30 cellular contexts compared by ENCODE assay signal in the genomic region with DNA sequence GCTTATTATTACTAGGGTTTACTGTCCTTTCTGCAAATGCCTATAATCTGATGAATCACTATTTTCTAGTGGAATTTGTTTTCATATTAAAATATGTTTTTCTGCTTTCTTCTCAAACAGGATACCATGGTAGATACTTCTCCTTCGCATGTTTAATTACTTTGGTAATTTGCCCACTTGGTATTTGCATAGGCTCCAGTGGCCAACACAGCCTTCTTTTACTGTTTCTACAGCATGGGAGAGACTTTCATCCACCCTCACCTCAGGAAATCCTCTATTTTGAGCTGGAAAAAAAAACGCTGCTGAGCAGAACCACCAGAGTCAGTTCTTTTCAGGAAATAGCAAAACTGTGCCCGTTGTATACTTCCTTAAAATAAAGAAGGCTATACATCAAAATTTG.
A peak's percentile ranks its signal among the peaks of the same experiment; 100 is the strongest.
DNase-seq lines count a peak whose midpoint lies in the region; ATAC-seq, FAIRE-seq and TF ChIP-seq lines count a peak whose summit lies in the region.
"Had no signal": no experiment of that assay in that cellular context is flagged by ENCODE, and none has a peak within 500 bp of the region (broad histone marks: within the 10 kb centered on the region; RNA-seq: fewer than 3 reads in every experiment).

No MANE protein-coding gene starts in this region.

- RAD21 ChIA-PET in GM12878 (lab: Charles Lee; ENCODE audit: unreplicated experiment) = no interaction called here

- WGBS in GM12878 (ENCODE audit: insufficient coverage, insufficient replicate concordance, low lambda C conversion rate, missing lambda C conversion rate) = 22% methylated on average over 3 of the region's 3 CpGs

- POLR2A ChIA-PET in GM12878 (lab: Charles Lee) = no interaction called here

- no peaks in the 10 kb centered on the region for H4K20me1 ChIP-seq in BLaER1 treated with 17β-estradiol and CSF1 and Interleukin-3, amounts not matched to agents 10 nM and 100 nM
- no peaks in the 10 kb centered on the region for H4K20me1 ChIP-seq in GM12878 (ENCODE audit: control insufficient read depth, insufficient read depth)

- peak overlapping the region; percentile 48 to 80 (median 70); a peak in 21 of 22 replicates for H3K4me2 ChIP-seq in BLaER1 treated with 17β-estradiol and CSF1 and Interleukin-3, amounts not matched to agents 10 nM and 100 nM
- H3K4me2 ChIP-seq in GM12878 (ENCODE audit: control insufficient read depth, insufficient read depth) = no peak overlapping the region

- TF ChIP-seq EP300 in GM12878 (IDR thresholded peaks at IDR 0.05; ENCODE audit: borderline replicate concordance in 1 of 2, control insufficient read depth in 1 of 2, low read depth in 2 of 2, low read length in 2 of 2) = no peak

- H2AFZ ChIP-seq in GM12878 (ENCODE audit: control insufficient read depth, low read depth, low read length) = peak overlapping the region; percentile 40
- H2AFZ ChIP-seq: parathyroid adenoma had no signal

- no peak overlapping the region; a peak in 1 of 20 replicates for H3K4me3 ChIP-seq in BLaER1 treated with 17β-estradiol and CSF1 and Interleukin-3, amounts not matched to agents 10 nM and 100 nM
- H3K4me3 ChIP-seq in GM12878 = no peak overlapping the region

- DNase-seq in MV-4-11 (lab: John Stamatoyannopoulos, UW) = peak; percentile 42
- no peak for DNase-seq in GM12878 (ENCODE audit: low read depth, low spot score)
- DNase-seq in OCI-M2 (lab: John Stamatoyannopoulos, UW; ENCODE audit: unreplicated experiment) = no peak
- DNase-seq in H54 (ENCODE audit: insufficient read length, low spot score) = no peak
- no peak for DNase-seq in SHP77 (lab: John Stamatoyannopoulos, UW)
- DNase-seq: activated CD4-positive, alpha-beta T cell treated with anti-CD3 and anti-CD28 coated beads for 48 hours; activated CD8-positive, alpha-beta memory T cell treated with anti-CD3 and anti-CD28 coated beads for 24 hours; activated effector memory CD4-positive, alpha-beta T cell treated with anti-CD3 and anti-CD28 coated beads, Interleukin-2, amount 50 U/mL, for 16 hours; Calu3; cortex of kidney; DMS79 treated with DMSO at 0.1 percent for 48 hours; GF-D8; mesenchymal stem cell; NCI-H1694; NCI-H446; retina; Right ventricle myocardium superior; small intestine; T1000; WERI-Rb-1 had no signal

- H3K4me1 ChIP-seq in BLaER1 treated with 17β-estradiol and CSF1 and Interleukin-3, amounts not matched to agents 10 nM and 100 nM = peaks cover 24 to 50% (median 27%) of the 10 kb centered on the region in 10 experiments
- H3K4me1 ChIP-seq in GM12878 (ENCODE audit: control insufficient read depth, insufficient read depth, low read length) = peaks cover 5% of the 10 kb centered on the region
- H3K4me1 ChIP-seq: parathyroid adenoma had no signal

- peaks cover 0 to 16% (median 2%) of the 10 kb centered on the region in 11 experiments; a peak in 5 of 22 replicates for H3K9me3 ChIP-seq in BLaER1 treated with 17β-estradiol and CSF1 and Interleukin-3, amounts not matched to agents 10 nM and 100 nM (replicated peaks in 1 of 11)
- no peaks in the 10 kb centered on the region for H3K9me3 ChIP-seq in GM12878 (replicated peaks; ENCODE audit: control insufficient read depth, insufficient read depth, low read length)

- TF ChIP-seq RAD21 in GM12878 (IDR thresholded peaks at IDR 0.05; ENCODE audit: insufficient read depth, low read depth, low read length) = no peak

- ATAC-seq in GM12878 (no peak), HG02759 (IDR thresholded peaks at IDR 0.05; ENCODE audit: unreplicated experiment) (no peak)
- ATAC-seq: left lobe of liver, Panc1 had no signal

- H3K79me2 ChIP-seq in GM12878 (ENCODE audit: control insufficient read depth, insufficient read depth, low read length) = no peaks in the 10 kb centered on the region
- H3K79me2 ChIP-seq: parathyroid adenoma had no signal

- no peak for FAIRE-seq in GM12878 (lab: Jason Lieb, UNC)
- no peak for FAIRE-seq in H54 (lab: Jason Lieb, UNC)
- FAIRE-seq: astrocyte, H1, islet of Langerhans, small intestine had no signal

- SMC1A ChIA-PET in GM12878 (lab: Charles Lee; ENCODE audit: uncharacterized antibody, unreplicated experiment) = no interaction called here

- peak overlapping the region; percentile 26 for H3K27ac ChIP-seq in 22Rv1
- H3K27ac ChIP-seq in BLaER1 treated with 17β-estradiol and CSF1 and Interleukin-3, amounts not matched to agents 10 nM and 100 nM = peak overlapping the region in 3 of 11 experiments; percentile 3 to 26 (median 26); a peak in 3 of 22 replicates
- H3K27ac ChIP-seq in GM12878 (ENCODE audit: control insufficient read depth, insufficient read depth) = no peak overlapping the region
- H3K27ac ChIP-seq: C4-2B, parathyroid adenoma, WERI-Rb-1 had no signal

- intact Hi-C loops in GM12878 (cut with micrococcal nuclease; ENCODE audit: unreplicated experiment) = no loop called here

- no peak for TF ChIP-seq POLR2A in GM12878 (IDR thresholded peaks at IDR 0.05; ENCODE audit: low read depth, low read length)
- no peak for TF ChIP-seq POLR2A in H54 (IDR thresholded peaks at IDR 0.05; ENCODE audit: low read depth, low read length)

- no peaks in the 10 kb centered on the region for H3K27me3 ChIP-seq in BLaER1 treated with 17β-estradiol and CSF1 and Interleukin-3, amounts not matched to agents 10 nM and 100 nM
- H3K27me3 ChIP-seq in GM12878 (replicated peaks in 1 of 2; ENCODE audit: control insufficient read depth in 2 of 2, insufficient read depth in 2 of 2, low read length in 1 of 2) = no peaks in the 10 kb centered on the region

- H3K36me3 ChIP-seq in BLaER1 treated with 17β-estradiol and CSF1 and Interleukin-3, amounts not matched to agents 10 nM and 100 nM = no peaks in the 10 kb centered on the region
- no peaks in the 10 kb centered on the region for H3K36me3 ChIP-seq in GM12878 (ENCODE audit: control insufficient read depth in 2 of 2, insufficient read depth in 2 of 2, low read length in 1 of 2)
- H3K36me3 ChIP-seq: WERI-Rb-1 had no signal

- BruUV-seq in GM12878 (replicated peaks; lab: Mats Ljungman, UMichigan) = no TSS peak

- H3K9ac ChIP-seq in BLaER1 treated with 17β-estradiol and CSF1 and Interleukin-3, amounts not matched to agents 10 nM and 100 nM = no peak overlapping the region
- no peak overlapping the region for H3K9ac ChIP-seq in GM12878 (ENCODE audit: control insufficient read depth, insufficient read depth, low read length)
- H3K9ac ChIP-seq: parathyroid adenoma had no signal

- in situ Hi-C loops in GM12878 (cut with MboI) = no loop called here

- CTCF ChIA-PET in GM12878 (lab: Yijun Ruan, JAX) = interaction anchor here (1.2 kb wide), 1 partner anchor 7 kb away, joined by 3 read pairs; no protein-coding TSS in a partner anchor

- no peak for TF ChIP-seq CTCF in 22Rv1 (IDR thresholded peaks at IDR 0.05)
- no peak for TF ChIP-seq CTCF in GM12878 (IDR thresholded peaks at IDR 0.05 in 2 of 3, conservative IDR thresholded peaks at IDR 0.05 in 1 of 3; ENCODE audit: control insufficient read depth in 2 of 3, extremely low read depth in 1 of 3, insufficient read depth in 1 of 3, low read depth in 3 of 3, low read length in 3 of 3)

TF ChIP-seq in GM12878, 131 proteins besides CTCF, POLR2A, EP300 and RAD21 (continues in another document):
- TF ChIP-seq YY1 (IDR thresholded peaks at IDR 0.05; ENCODE audit: low read depth, low read length) (no peak), ZBTB11 (CRISPR knock-in tag; IDR thresholded peaks at IDR 0.05) (no peak), SIX5 (IDR thresholded peaks at IDR 0.05; ENCODE audit: low read depth, low read length, severe bottlenecking) (no peak), BCL11A (IDR thresholded peaks at IDR 0.05; ENCODE audit: low read depth, low read length) (no peak)
- TF ChIP-seq, protein P1, sequence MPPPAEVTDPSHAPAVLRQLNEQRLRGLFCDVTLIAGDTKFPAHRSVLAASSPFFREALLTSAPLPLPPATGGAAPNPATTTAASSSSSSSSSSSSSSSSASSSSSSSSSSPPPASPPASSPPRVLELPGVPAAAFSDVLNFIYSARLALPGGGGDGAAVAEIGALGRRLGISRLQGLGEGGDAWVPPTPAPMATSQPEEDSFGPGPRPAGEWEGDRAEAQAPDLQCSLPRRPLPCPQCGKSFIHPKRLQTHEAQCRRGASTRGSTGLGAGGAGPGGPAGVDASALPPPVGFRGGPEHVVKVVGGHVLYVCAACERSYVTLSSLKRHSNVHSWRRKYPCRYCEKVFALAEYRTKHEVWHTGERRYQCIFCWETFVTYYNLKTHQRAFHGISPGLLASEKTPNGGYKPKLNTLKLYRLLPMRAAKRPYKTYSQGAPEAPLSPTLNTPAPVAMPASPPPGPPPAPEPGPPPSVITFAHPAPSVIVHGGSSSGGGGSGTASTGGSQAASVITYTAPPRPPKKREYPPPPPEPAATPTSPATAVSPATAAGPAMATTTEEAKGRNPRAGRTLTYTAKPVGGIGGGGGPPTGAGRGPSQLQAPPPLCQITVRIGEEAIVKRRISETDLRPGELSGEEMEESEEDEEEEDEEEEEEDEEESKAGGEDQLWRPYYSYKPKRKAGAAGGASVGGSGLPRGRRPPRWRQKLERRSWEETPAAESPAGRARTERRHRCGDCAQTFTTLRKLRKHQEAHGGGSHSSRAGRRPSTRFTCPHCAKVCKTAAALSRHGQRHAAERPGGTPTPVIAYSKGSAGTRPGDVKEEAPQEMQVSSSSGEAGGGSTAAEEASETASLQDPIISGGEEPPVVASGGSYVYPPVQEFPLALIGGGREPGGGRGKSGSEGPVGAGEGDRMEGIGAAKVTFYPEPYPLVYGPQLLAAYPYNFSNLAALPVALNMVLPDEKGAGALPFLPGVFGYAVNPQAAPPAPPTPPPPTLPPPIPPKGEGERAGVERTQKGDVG (CRISPR knock-in tag; IDR thresholded peaks at IDR 0.05) = no peak
